In genomic region chr16:27328937-27329336, GRCh38 we compare ENCODE assay signal across 9 cellular contexts. TPM values are rescaled to one million over a fixed set of nuclear protein-coding genes. Genes with fewer than 3 reads are reported as not detected.
DNase-seq lines count a peak whose midpoint lies in the region; TF ChIP-seq lines count a peak whose summit lies in the region.
"Had no signal": no experiment of that assay in that cellular context is flagged by ENCODE, and none has a peak within 500 bp of the region (broad histone marks: within the 10 kb centered on the region; RNA-seq: fewer than 3 reads in every experiment).

No MANE protein-coding gene starts in this region.

- no peaks in the 10 kb centered on the region for H3K9me3 Mint-ChIP-seq in activated T-cell treated with anti-CD3 and anti-CD28 coated beads, Interleukin-2, amount 50 U/mL, for 24 hours
- H3K9me3 Mint-ChIP-seq in activated T-helper 1 cell treated with anti-CD3 and anti-CD28 coated beads, Interleukin-12 subunit alpha, Interleukin-12 subunit beta, Interleukin-2, Interleukin-4 antibody, amounts not matched to agents 30 ng/mL and 10 ng/mL and 1 ng/mL, durations not matched to agents 14 hours and 24 hours and 36 hours: no peaks in the 10 kb centered on the region
- no peaks in the 10 kb centered on the region for H3K9me3 Mint-ChIP-seq in immature natural killer cell

- no peak for TF ChIP-seq CTCF in stomach (IDR thresholded peaks at IDR 0.05)

- H3K27ac Mint-ChIP-seq in activated T-cell treated with anti-CD3 and anti-CD28 coated beads, Interleukin-2, amount 50 U/mL, for 24 hours: peak overlapping the region; percentile 76
- H3K27ac Mint-ChIP-seq in activated T-helper 1 cell treated with anti-CD3 and anti-CD28 coated beads, Interleukin-12 subunit alpha, Interleukin-12 subunit beta, Interleukin-2, Interleukin-4 antibody, amounts not matched to agents 30 ng/mL and 10 ng/mL and 1 ng/mL, durations not matched to agents 14 hours and 24 hours and 36 hours: peak overlapping the region; percentile 68
- H3K27ac Mint-ChIP-seq in immature natural killer cell: peak overlapping the region in 5 of 6 donors; percentile 4 to 77 (median 44)

- TF ChIP-seq EP300 in stomach (IDR thresholded peaks at IDR 0.05): no peak

- H3K36me3 Mint-ChIP-seq in activated T-cell treated with anti-CD3 and anti-CD28 coated beads, Interleukin-2, amount 50 U/mL, for 24 hours (ENCODE audit: low read depth): peaks cover 98% of the 10 kb centered on the region
- peaks cover 57% of the 10 kb centered on the region for H3K36me3 Mint-ChIP-seq in activated T-helper 1 cell treated with anti-CD3 and anti-CD28 coated beads, Interleukin-12 subunit alpha, Interleukin-12 subunit beta, Interleukin-2, Interleukin-4 antibody, amounts not matched to agents 30 ng/mL and 10 ng/mL and 1 ng/mL, durations not matched to agents 14 hours and 24 hours and 36 hours (ENCODE audit: low read depth)
- peaks cover 12 to 25% (median 20%) of the 10 kb centered on the region in 3 donors for H3K36me3 Mint-ChIP-seq in immature natural killer cell

- peaks cover 78% of the 10 kb centered on the region for H3K4me1 Mint-ChIP-seq in activated T-cell treated with anti-CD3 and anti-CD28 coated beads, Interleukin-2, amount 50 U/mL, for 24 hours (ENCODE audit: low read depth)
- H3K4me1 Mint-ChIP-seq in activated T-helper 1 cell treated with anti-CD3 and anti-CD28 coated beads, Interleukin-12 subunit alpha, Interleukin-12 subunit beta, Interleukin-2, Interleukin-4 antibody, amounts not matched to agents 30 ng/mL and 10 ng/mL and 1 ng/mL, durations not matched to agents 14 hours and 24 hours and 36 hours (ENCODE audit: low read depth): peaks cover 63% of the 10 kb centered on the region
- H3K4me1 Mint-ChIP-seq in immature natural killer cell: peaks cover 26 to 50% of the 10 kb centered on the region in 2 donors

- H3K4me3 Mint-ChIP-seq in activated T-cell treated with anti-CD3 and anti-CD28 coated beads, Interleukin-2, amount 50 U/mL, for 24 hours: peak overlapping the region; percentile 2
- H3K4me3 Mint-ChIP-seq in activated T-helper 1 cell treated with anti-CD3 and anti-CD28 coated beads, Interleukin-12 subunit alpha, Interleukin-12 subunit beta, Interleukin-2, Interleukin-4 antibody, amounts not matched to agents 30 ng/mL and 10 ng/mL and 1 ng/mL, durations not matched to agents 14 hours and 24 hours and 36 hours: no peak overlapping the region
- H3K4me3 Mint-ChIP-seq in immature natural killer cell: no peak overlapping the region

- no peak for TF ChIP-seq POLR2A in stomach (IDR thresholded peaks at IDR 0.05)

- intact Hi-C loops in activated T-helper 1 cell treated with anti-CD3 and anti-CD28 coated beads, Interleukin-12 subunit alpha, Interleukin-12 subunit beta, Interleukin-2, Interleukin-4 antibody, amounts not matched to agents 30 ng/mL and 10 ng/mL and 1 ng/mL, durations not matched to agents 14 hours and 24 hours and 36 hours (cut with micrococcal nuclease): loop anchor here (10.0 kb wide), 1 partner anchor 406 kb away; no protein-coding TSS in a partner anchor
- intact Hi-C loops in stomach (cut with DNase I; ENCODE audit: low total_unique reads): no loop called here

- DNase-seq in activated T-cell treated with anti-CD3 and anti-CD28 coated beads, Interleukin-2, amount 50 U/mL, for 24 hours: no peak
- no peak for DNase-seq in activated T-cell treated with anti-CD3 and anti-CD28 coated beads, Interleukin-2, amount 50 U/mL, for 48 hours
- no peak for DNase-seq in activated T-helper 1 cell treated with anti-CD3 and anti-CD28 coated beads, Interleukin-12 subunit alpha, Interleukin-12 subunit beta, Interleukin-2, Interleukin-4 antibody, amounts not matched to agents 30 ng/mL and 10 ng/mL and 1 ng/mL, durations not matched to agents 14 hours and 24 hours and 36 hours (ENCODE audit: low spot score)
- no peak for DNase-seq in immature natural killer cell
- no peak for DNase-seq in stomach
- DNase-seq in D341Med (ENCODE audit: low spot score): no peak
- no peak for DNase-seq in retina
- no peak for DNase-seq in GM19240 (ENCODE audit: insufficient read length, low spot score)
- DNase-seq: NCI-H2029 treated with DMSO at 0.1 percent for 48 hours had no signal

- 85 to 95% (median 89%) methylated on average over 5 of the region's 5 CpGs for WGBS in stomach, 5 donors

- no peak overlapping the region for H3K4me3 ChIP-seq in stomach

- H3K27me3 Mint-ChIP-seq in activated T-cell treated with anti-CD3 and anti-CD28 coated beads, Interleukin-2, amount 50 U/mL, for 24 hours: no peaks in the 10 kb centered on the region
- no peaks in the 10 kb centered on the region for H3K27me3 Mint-ChIP-seq in activated T-helper 1 cell treated with anti-CD3 and anti-CD28 coated beads, Interleukin-12 subunit alpha, Interleukin-12 subunit beta, Interleukin-2, Interleukin-4 antibody, amounts not matched to agents 30 ng/mL and 10 ng/mL and 1 ng/mL, durations not matched to agents 14 hours and 24 hours and 36 hours (ENCODE audit: insufficient read depth)
- peaks cover 0 to 7% (median 1%) of the 10 kb centered on the region in 3 donors for H3K27me3 Mint-ChIP-seq in immature natural killer cell (ENCODE audit: low read depth in 3 of 3)

- H3K27me3 ChIP-seq in stomach: no peaks in the 10 kb centered on the region

- peaks cover 7 to 46% (median 32%) of the 10 kb centered on the region in 4 donors for H3K36me3 ChIP-seq in stomach

- H3K9me3 ChIP-seq in stomach: no peaks in the 10 kb centered on the region

- peaks cover 53 to 94% (median 72%) of the 10 kb centered on the region in 4 donors for H3K4me1 ChIP-seq in stomach

- H3K27ac ChIP-seq in stomach: peak overlapping the region; percentile 71 to 100 (median 100)

RNA-seq across cellular contexts. Expression of gene IL4R, which starts 15.2 kb away (rescaled TPM):
- 288 and 320 TPM in 2 replicates for total RNA-seq in activated T-helper 1 cell treated with anti-CD3 and anti-CD28 coated beads, Interleukin-12 subunit alpha, Interleukin-12 subunit beta, Interleukin-2, Interleukin-4 antibody, amounts not matched to agents 30 ng/mL and 10 ng/mL and 1 ng/mL, durations not matched to agents 14 hours and 24 hours and 36 hours
- polyA plus RNA-seq in immature natural killer cell (10 to 100 TPM; 15.7 to 38.7 (median 20.1) TPM), stomach (10 to 100 TPM; 17.4 to 55.8 (median 18.9) TPM)
- 100 to 1,000 TPM in 2 of 5 donors, 10 to 100 TPM in 3; 23.9 to 120 (median 55.2) TPM for total RNA-seq in stomach
